12 cellular contexts compared by ENCODE assay signal in genomic region chr7:131501930-131502685, GRCh38. TPM values are rescaled to one million over a fixed set of nuclear protein-coding genes. Genes with fewer than 3 reads are reported as not detected.
DNase-seq lines count a peak whose midpoint lies in the region; ATAC-seq and TF ChIP-seq lines count a peak whose summit lies in the region.
"Had no signal": no experiment of that assay in that cellular context is flagged by ENCODE, and none has a peak within 500 bp of the region (broad histone marks: within the 10 kb centered on the region; RNA-seq: fewer than 3 reads in every experiment).

No MANE protein-coding gene starts in this region.

- H3K27me3 ChIP-seq in right cardiac atrium (ENCODE audit: control insufficient read depth, insufficient read depth) (no peaks in the 10 kb centered on the region), suprapubic skin (peaks cover 8% of the 10 kb centered on the region)

- peaks cover 8% of the 10 kb centered on the region for H3K36me3 ChIP-seq in suprapubic skin

- H3K9me3 Mint-ChIP-seq in activated CD4-positive, alpha-beta T cell treated with anti-CD3 and anti-CD28 coated beads, Interleukin-2, amount 10 ng/mL, durations not matched to agents 24 days and 14 days: no peaks in the 10 kb centered on the region
- H3K9me3 Mint-ChIP-seq: activated B cell treated with CpG ODN at 0.5 μM for 24 hours had no signal

- intact Hi-C loops in activated CD4-positive, alpha-beta T cell treated with anti-CD3 and anti-CD28 coated beads, Interleukin-2, amount 10 ng/mL, durations not matched to agents 24 days and 14 days (cut with micrococcal nuclease): loop anchor here (1.0 to 5.0 kb wide), 3 partner anchors 175 to 445 kb away; partner anchors contain the start of gene MKLN1
- intact Hi-C loops in right cardiac atrium (cut with DNase I): no loop called here

- WGBS in right cardiac atrium: 71% methylated on average over 14 of the region's 14 CpGs
- WGBS in suprapubic skin: 81% methylated on average over 14 of the region's 14 CpGs

- H3K27ac Mint-ChIP-seq in activated CD4-positive, alpha-beta T cell treated with anti-CD3 and anti-CD28 coated beads, Interleukin-2, amount 10 ng/mL, durations not matched to agents 24 days and 14 days: peak overlapping the region; percentile 29

- H3K27ac ChIP-seq in VCaP (peak overlapping the region; percentile 40; the same call in 1 of the 2 replicates), right cardiac atrium (ENCODE audit: low read length) (peak overlapping the region; percentile 82), suprapubic skin (peak overlapping the region; percentile 29)

- no peaks in the 10 kb centered on the region for H3K27me3 Mint-ChIP-seq in activated CD4-positive, alpha-beta T cell treated with anti-CD3 and anti-CD28 coated beads, Interleukin-2, amount 10 ng/mL, durations not matched to agents 24 days and 14 days
- H3K27me3 Mint-ChIP-seq: activated B cell treated with CpG ODN at 0.5 μM for 24 hours had no signal

- ATAC-seq in right cardiac atrium: no peak

- no peak for TF ChIP-seq POLR2A in suprapubic skin (IDR thresholded peaks at IDR 0.05)

- no peak overlapping the region for H3K4me3 Mint-ChIP-seq in activated CD4-positive, alpha-beta T cell treated with anti-CD3 and anti-CD28 coated beads, Interleukin-2, amount 10 ng/mL, durations not matched to agents 24 days and 14 days
- H3K4me3 Mint-ChIP-seq: activated B cell treated with CpG ODN at 0.5 μM for 24 hours had no signal

- no peaks in the 10 kb centered on the region for H3K9me3 ChIP-seq in right cardiac atrium (ENCODE audit: control insufficient read depth, low read length)
- H3K9me3 ChIP-seq in suprapubic skin: no peaks in the 10 kb centered on the region

- TF ChIP-seq EP300 in suprapubic skin (IDR thresholded peaks at IDR 0.05): no peak

- H3K4me1 ChIP-seq in right cardiac atrium (ENCODE audit: control insufficient read depth, insufficient read depth, low read length) (peaks cover 21% of the 10 kb centered on the region), suprapubic skin (peaks cover 18% of the 10 kb centered on the region)

- DNase-seq in activated CD4-positive, alpha-beta T cell treated with anti-CD3 and anti-CD28 coated beads, Interleukin-2, amount 10 ng/mL, durations not matched to agents 24 days and 14 days: peak; percentile 37
- no peak for DNase-seq in activated CD4-positive, alpha-beta T cell treated with anti-CD3 and anti-CD28 coated beads, Interleukin-2, amount 50 U/mL, for 1 hour
- DNase-seq in right cardiac atrium (no peak), suprapubic skin (ENCODE audit: low spot score in 2 of 2) (no peak), amygdala (lab: John Stamatoyannopoulos, UW) (no peak), MV-4-11 (lab: John Stamatoyannopoulos, UW) (no peak), T1000 (lab: John Stamatoyannopoulos, UW) (no peak)
- DNase-seq: activated B cell treated with CpG ODN at 0.5 μM for 24 hours, mesendoderm, NCI-H146, PC-3 had no signal

- no peak overlapping the region for H3K4me3 ChIP-seq in right cardiac atrium (ENCODE audit: low read length)
- H3K4me3 ChIP-seq in suprapubic skin: no peak overlapping the region

- peaks cover 16% of the 10 kb centered on the region for H3K36me3 Mint-ChIP-seq in activated CD4-positive, alpha-beta T cell treated with anti-CD3 and anti-CD28 coated beads, Interleukin-2, amount 10 ng/mL, durations not matched to agents 24 days and 14 days (ENCODE audit: low read depth)

- peaks cover 34% of the 10 kb centered on the region for H3K4me1 Mint-ChIP-seq in activated CD4-positive, alpha-beta T cell treated with anti-CD3 and anti-CD28 coated beads, Interleukin-2, amount 10 ng/mL, durations not matched to agents 24 days and 14 days

- TF ChIP-seq CTCF in VCaP (conservative IDR thresholded peaks at IDR 0.05) (no peak), suprapubic skin (IDR thresholded peaks at IDR 0.05) (no peak)

RNA-seq across cellular contexts. Expression of gene PODXL, which starts 54.3 kb away (rescaled TPM):
- total RNA-seq in activated CD4-positive, alpha-beta T cell treated with anti-CD3 and anti-CD28 coated beads, Interleukin-2, amount 10 ng/mL, durations not matched to agents 24 days and 14 days: 0.47 and 0.71 TPM in 2 replicates
- total RNA-seq in right cardiac atrium (10 to 100 TPM; 60.7 to 81.1 (median 63.9) TPM), suprapubic skin (10 to 100 TPM; 10.2 to 27.9 (median 17.8) TPM)
- 29.1 TPM for polyA plus RNA-seq in right cardiac atrium

Comparison
In these comparisons a context has a peak if more than half of its experiments do, and no peak if none do; other contexts are left out.
1. H3K27ac ChIP-seq: peak in every context shown above with its lines; median percentile 82 in right cardiac atrium; 40 in VCaP; 29 in suprapubic skin.